28 cellular contexts compared by ENCODE assay signal in genomic region chr3:134955874-134956273, GRCh38.
A peak's percentile ranks its signal among the peaks of the same experiment; 100 is the strongest.
DNase-seq lines count a peak whose midpoint lies in the region; ATAC-seq, FAIRE-seq and TF ChIP-seq lines count a peak whose summit lies in the region.
"Had no signal": no experiment of that assay in that cellular context is flagged by ENCODE, and none has a peak within 500 bp of the region (broad histone marks: within the 10 kb centered on the region; RNA-seq: fewer than 3 reads in every experiment).

No MANE protein-coding gene starts in this region.

- H3K9me2 ChIP-seq in OCI-LY7 (ENCODE audit: insufficient read depth, low read length): no peaks in the 10 kb centered on the region

- H3K9me3 ChIP-seq in right atrium auricular region (peaks cover 0 to 8% of the 10 kb centered on the region in 2 donors), OCI-LY7 (ENCODE audit: low read length) (no peaks in the 10 kb centered on the region)
- H3K9me3 ChIP-seq: SJSA1 had no signal

- H3K4me3 ChIP-seq in right atrium auricular region (no peak overlapping the region), OCI-LY7 (ENCODE audit: low read depth, low read length, poor library complexity, severe bottlenecking) (no peak overlapping the region)
- H3K4me3 ChIP-seq: GM23248, left lung, SJSA1, spleen, tibial artery had no signal

- H3K27me3 ChIP-seq in right atrium auricular region: no peaks in the 10 kb centered on the region
- H3K27me3 ChIP-seq: left lung, SJSA1, spleen, tibial artery had no signal

- peak; percentile 74 for ATAC-seq in Right ventricle myocardium superior (ENCODE audit: poor library complexity)
- peak; percentile 14 for ATAC-seq in GM21825 (IDR thresholded peaks at IDR 0.05; ENCODE audit: unreplicated experiment)
- ATAC-seq in HG03378 (IDR thresholded peaks at IDR 0.05; ENCODE audit: unreplicated experiment): peak; percentile 10
- ATAC-seq in HG03025 (IDR thresholded peaks at IDR 0.05; ENCODE audit: low FRiP score, unreplicated experiment): no peak
- ATAC-seq: activated CD4-positive, alpha-beta T cell treated with anti-CD3 and anti-CD28 coated beads for 36 hours; left lung; natural killer cell; Panc1; stimulated activated naive CD8-positive, alpha-beta T cell treated with anti-CD3 and anti-CD28 coated beads, Interleukin-15, amount 100 ng/mL, for 72 hours had no signal

- no peak overlapping the region for H2AFZ ChIP-seq in OCI-LY7 (ENCODE audit: low read length)
- H2AFZ ChIP-seq: GM23248 had no signal

- no peaks in the 10 kb centered on the region for H3K79me2 ChIP-seq in OCI-LY7 (ENCODE audit: insufficient read depth, low read depth, low read length)

- H3K27ac ChIP-seq in right atrium auricular region (no peak overlapping the region), OCI-LY7 (ENCODE audit: low read depth, low read length, poor library complexity, severe bottlenecking) (no peak overlapping the region)
- H3K27ac ChIP-seq: GM23248, left lung, SJSA1, spleen, tibial artery had no signal

- no peak overlapping the region for H3K4me2 ChIP-seq in OCI-LY7 (ENCODE audit: low read length)

- no peak for FAIRE-seq in frontal cortex (lab: Jason Lieb, UNC)

- TF ChIP-seq CTCF in right atrium auricular region (IDR thresholded peaks at IDR 0.05): no peak
- no peak for TF ChIP-seq CTCF in OCI-LY7 (conservative IDR thresholded peaks at IDR 0.05; ENCODE audit: low read length)

- DNase-seq in Right ventricle myocardium superior (no peak), right atrium auricular region (ENCODE audit: low spot score) (no peak), OCI-LY7 (ENCODE audit: low spot score) (no peak), frontal cortex (ENCODE audit: low spot score in 2 of 2) (no peak), amniotic stem cell (lab: John Stamatoyannopoulos, UW) (no peak)
- DNase-seq: 8988T; activated CD4-positive, alpha-beta T cell treated with anti-CD3 and anti-CD28 coated beads for 36 hours; activated naive CD4-positive, alpha-beta T cell treated with anti-CD3 and anti-CD28 coated beads, Interleukin-2, amount 50 U/mL, for 16 hours; activated T-cell treated with anti-CD3 and anti-CD28 coated beads, Interleukin-2, amount 50 U/mL, for 48 hours; AML-193; anterior cingulate cortex; CD8-positive, alpha-beta memory T cell; DMS53; GM23248; left lung; midbrain; natural killer cell; NCI-H510A; retina; spleen; stimulated activated CD4-positive, alpha-beta T cell treated with anti-CD3 and anti-CD28 coated beads, Interleukin-4, amount 100 ng/mL, for 1 hour; stimulated activated naive CD8-positive, alpha-beta T cell treated with anti-CD3 and anti-CD28 coated beads, Interleukin-15, amount 100 ng/mL, for 72 hours; tibial artery had no signal

- no peaks in the 10 kb centered on the region for H3K4me1 ChIP-seq in right atrium auricular region
- peaks cover 4% of the 10 kb centered on the region for H3K4me1 ChIP-seq in OCI-LY7 (ENCODE audit: insufficient read depth, low read length, poor library complexity, severe bottlenecking)
- H3K4me1 ChIP-seq: left lung, SJSA1, spleen, tibial artery had no signal

- POLR2A ChIA-PET in OCI-LY7 (lab: Charles Lee): no interaction called here

- H3K36me3 ChIP-seq in right atrium auricular region: no peaks in the 10 kb centered on the region
- H3K36me3 ChIP-seq in OCI-LY7 (ENCODE audit: insufficient read depth, low read length): no peaks in the 10 kb centered on the region
- H3K36me3 ChIP-seq: left lung, SJSA1 had no signal

- H4K20me1 ChIP-seq in OCI-LY7 (ENCODE audit: insufficient read depth, low read length): no peaks in the 10 kb centered on the region

- intact Hi-C loops in Right ventricle myocardium superior (cut with DNase I) (no loop called here), OCI-LY7 (cut with micrococcal nuclease; ENCODE audit: unreplicated experiment) (no loop called here)

- no TSS peak for BruUV-seq in OCI-LY7 (replicated peaks; lab: Mats Ljungman, UMichigan)

- CTCF ChIA-PET in OCI-LY7 (lab: Charles Lee; ENCODE audit: unreplicated experiment): no interaction called here
